In the genomic region with DNA sequence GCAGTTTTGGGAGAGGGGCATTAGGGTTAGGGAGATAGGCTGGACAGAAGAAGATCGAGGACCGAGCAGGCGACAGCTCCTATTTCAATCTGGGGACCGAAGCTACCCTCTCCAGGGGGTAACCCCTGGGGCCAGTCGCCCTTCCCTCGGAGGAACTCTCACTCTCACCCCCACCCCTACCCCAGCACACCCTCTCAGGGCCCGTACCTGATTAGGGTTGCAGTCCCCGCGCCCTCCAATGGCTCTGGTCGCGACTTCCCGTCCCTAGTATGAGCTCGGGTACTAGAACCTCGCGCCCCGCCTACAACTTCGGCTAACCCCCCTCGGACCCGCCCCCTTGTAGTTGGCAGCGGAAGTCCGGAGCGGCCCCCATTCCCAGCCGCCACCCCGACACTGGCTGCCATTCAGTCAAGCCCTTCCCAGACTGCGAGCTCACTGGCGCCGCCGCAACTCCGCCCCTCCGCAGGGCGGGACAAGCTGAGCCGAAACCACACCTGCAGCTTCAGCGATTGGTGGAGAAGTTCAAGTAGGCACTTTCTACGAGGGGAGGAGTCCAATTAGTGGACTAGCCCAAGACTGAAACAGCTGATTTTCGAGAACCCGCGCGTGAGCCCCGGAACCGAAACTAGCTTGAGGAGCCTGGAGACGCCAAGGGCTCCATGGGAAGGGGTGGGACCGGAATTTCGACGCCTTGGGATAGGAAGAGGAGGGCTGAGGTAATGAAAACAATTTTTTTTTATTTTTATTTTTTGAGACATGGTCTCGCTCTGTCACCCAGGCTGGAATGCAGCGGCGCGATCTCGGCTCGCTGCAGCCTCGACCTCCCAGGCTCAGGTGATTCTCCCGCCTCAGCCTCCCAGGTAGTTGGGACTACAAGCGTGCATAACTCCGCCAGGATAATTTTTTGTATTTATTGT, we compare ENCODE assay signal across 1 cellular context.
TF ChIP-seq lines count a peak whose summit lies in the region.

Gene STAT2, minus strand, starts transcription at position 257 of the 917 bp plus-strand sequence. CDS start 3,536 bp downstream, outside the sequence.

TF ChIP-seq in GM12878, 131 proteins besides CTCF, POLR2A, EP300 and RAD21 (continued from another document and continues in another):
- TF ChIP-seq ASH2L (IDR thresholded peaks at IDR 0.05; ENCODE audit: borderline replicate concordance, low read depth) = no peak
- peak; percentile 96 for TF ChIP-seq RELB (IDR thresholded peaks at IDR 0.05; ENCODE audit: low read depth)
- peak; percentile 54; the same call in 1 of the 2 replicates for TF ChIP-seq RB1 (IDR thresholded peaks at IDR 0.05; ENCODE audit: borderline replicate concordance)
- peak; percentile 13; the same call in 1 of the 2 replicates for TF ChIP-seq SREBF1 (IDR thresholded peaks at IDR 0.05; ENCODE audit: low read length)
- TF ChIP-seq JUND (IDR thresholded peaks at IDR 0.05; ENCODE audit: low read depth, low read length) = peak; percentile 25; the same call in 1 of the 2 replicates
- TF ChIP-seq HCFC1 (IDR thresholded peaks at IDR 0.05; ENCODE audit: low read length) = peak; percentile 36; the same call in 1 of the 2 replicates
- TF ChIP-seq SPI1 (IDR thresholded peaks at IDR 0.05; ENCODE audit: borderline replicate concordance, insufficient read depth, low read depth, low read length) = peak; percentile 39; the same call in 1 of the 2 replicates
- TF ChIP-seq BACH1 (IDR thresholded peaks at IDR 0.05; ENCODE audit: borderline replicate concordance) = peak; percentile 78
- no peak for TF ChIP-seq ZNF622 (IDR thresholded peaks at IDR 0.05)
- peak; percentile 91 to 92 for TF ChIP-seq BHLHE40 (IDR thresholded peaks at IDR 0.05; ENCODE audit: borderline replicate concordance in 1 of 2, low read depth in 2 of 2, low read length in 1 of 2)
- TF ChIP-seq NRF1 (conservative IDR thresholded peaks at IDR 0.05; ENCODE audit: low read depth, low read length) = 0 out of 2 replicates have a peak, but pooled peaks have one; percentile 21
- no peak for TF ChIP-seq CREM (IDR thresholded peaks at IDR 0.05; ENCODE audit: low read depth)
- no peak for TF ChIP-seq CHD4 (IDR thresholded peaks at IDR 0.05)
- no peak for TF ChIP-seq BCL3 (IDR thresholded peaks at IDR 0.05; ENCODE audit: borderline replicate concordance, insufficient read depth, low read depth, low read length, poor library complexity, severe bottlenecking)
- peak; percentile 69 for TF ChIP-seq RAD51 (IDR thresholded peaks at IDR 0.05)
- peak; percentile 75; the same call in 1 of the 2 replicates for TF ChIP-seq FOXK2 (IDR thresholded peaks at IDR 0.05)
- peak; percentile 97 for TF ChIP-seq EED (IDR thresholded peaks at IDR 0.05; ENCODE audit: low read depth)
- TF ChIP-seq RCOR1 (conservative IDR thresholded peaks at IDR 0.05; ENCODE audit: low read depth, low read length) = no peak
- TF ChIP-seq SMAD5 (IDR thresholded peaks at IDR 0.05; ENCODE audit: low read depth) = 0 out of 2 replicates have a peak, but pooled peaks have one; percentile 18
- TF ChIP-seq, protein P1, sequence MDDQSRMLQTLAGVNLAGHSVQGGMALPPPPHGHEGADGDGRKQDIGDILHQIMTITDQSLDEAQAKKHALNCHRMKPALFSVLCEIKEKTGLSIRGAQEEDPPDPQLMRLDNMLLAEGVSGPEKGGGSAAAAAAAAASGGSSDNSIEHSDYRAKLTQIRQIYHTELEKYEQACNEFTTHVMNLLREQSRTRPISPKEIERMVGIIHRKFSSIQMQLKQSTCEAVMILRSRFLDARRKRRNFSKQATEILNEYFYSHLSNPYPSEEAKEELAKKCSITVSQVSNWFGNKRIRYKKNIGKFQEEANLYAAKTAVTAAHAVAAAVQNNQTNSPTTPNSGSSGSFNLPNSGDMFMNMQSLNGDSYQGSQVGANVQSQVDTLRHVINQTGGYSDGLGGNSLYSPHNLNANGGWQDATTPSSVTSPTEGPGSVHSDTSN (IDR thresholded peaks at IDR 0.05; ENCODE audit: insufficient replicate concordance, low read depth, low read length) = peak; percentile 79
- TF ChIP-seq RBBP5 (conservative IDR thresholded peaks at IDR 0.05) = no peak
- no peak for TF ChIP-seq ZNF24 (IDR thresholded peaks at IDR 0.05)
- TF ChIP-seq TCF7 (IDR thresholded peaks at IDR 0.05; ENCODE audit: borderline replicate concordance) = no peak
- TF ChIP-seq, protein P2, sequence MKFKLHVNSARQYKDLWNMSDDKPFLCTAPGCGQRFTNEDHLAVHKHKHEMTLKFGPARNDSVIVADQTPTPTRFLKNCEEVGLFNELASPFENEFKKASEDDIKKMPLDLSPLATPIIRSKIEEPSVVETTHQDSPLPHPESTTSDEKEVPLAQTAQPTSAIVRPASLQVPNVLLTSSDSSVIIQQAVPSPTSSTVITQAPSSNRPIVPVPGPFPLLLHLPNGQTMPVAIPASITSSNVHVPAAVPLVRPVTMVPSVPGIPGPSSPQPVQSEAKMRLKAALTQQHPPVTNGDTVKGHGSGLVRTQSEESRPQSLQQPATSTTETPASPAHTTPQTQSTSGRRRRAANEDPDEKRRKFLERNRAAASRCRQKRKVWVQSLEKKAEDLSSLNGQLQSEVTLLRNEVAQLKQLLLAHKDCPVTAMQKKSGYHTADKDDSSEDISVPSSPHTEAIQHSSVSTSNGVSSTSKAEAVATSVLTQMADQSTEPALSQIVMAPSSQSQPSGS (IDR thresholded peaks at IDR 0.05; ENCODE audit: low read length) = no peak
- TF ChIP-seq TBL1XR1 (IDR thresholded peaks at IDR 0.05; ENCODE audit: low read depth, low read length) = no peak
- TF ChIP-seq, protein P3, sequence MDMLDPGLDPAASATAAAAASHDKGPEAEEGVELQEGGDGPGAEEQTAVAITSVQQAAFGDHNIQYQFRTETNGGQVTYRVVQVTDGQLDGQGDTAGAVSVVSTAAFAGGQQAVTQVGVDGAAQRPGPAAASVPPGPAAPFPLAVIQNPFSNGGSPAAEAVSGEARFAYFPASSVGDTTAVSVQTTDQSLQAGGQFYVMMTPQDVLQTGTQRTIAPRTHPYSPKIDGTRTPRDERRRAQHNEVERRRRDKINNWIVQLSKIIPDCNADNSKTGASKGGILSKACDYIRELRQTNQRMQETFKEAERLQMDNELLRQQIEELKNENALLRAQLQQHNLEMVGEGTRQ (IDR thresholded peaks at IDR 0.05; ENCODE audit: borderline replicate concordance, low read depth, low read length) = no peak
- TF ChIP-seq ELK1 (IDR thresholded peaks at IDR 0.05; ENCODE audit: low read depth, low read length) = no peak; the same call in none of the 2 replicates
- TF ChIP-seq MEF2A (IDR thresholded peaks at IDR 0.05; ENCODE audit: insufficient read depth, low read depth, low read length) = no peak
- 0 out of 2 replicates have a peak, but pooled peaks have one; percentile 10 for TF ChIP-seq SMC3 (IDR thresholded peaks at IDR 0.05; ENCODE audit: borderline replicate concordance, low read length)
- TF ChIP-seq SIN3A (IDR thresholded peaks at IDR 0.05; ENCODE audit: low read depth, low read length) = peak; percentile 75; the same call in 1 of the 2 replicates
- no peak for TF ChIP-seq FOXM1 (IDR thresholded peaks at IDR 0.05; ENCODE audit: low read depth, low read length)
- TF ChIP-seq SUZ12 (IDR thresholded peaks at IDR 0.05; ENCODE audit: unreplicated experiment) = no peak
- peak; percentile 82 for TF ChIP-seq ATF7 (IDR thresholded peaks at IDR 0.05; ENCODE audit: low read depth)
- peak; percentile 61 for TF ChIP-seq GABPA (IDR thresholded peaks at IDR 0.05; ENCODE audit: low read depth)
- peak; percentile 74; the same call in 1 of the 2 replicates for TF ChIP-seq HSF1 (IDR thresholded peaks at IDR 0.05; ENCODE audit: low read depth, low read length)
- TF ChIP-seq SMAD1 (IDR thresholded peaks at IDR 0.05; ENCODE audit: low read depth, partially characterized antibody) = peak; percentile 42
- TF ChIP-seq MAX (IDR thresholded peaks at IDR 0.05; ENCODE audit: low read depth, low read length) = 0 out of 2 replicates have a peak, but pooled peaks have one; percentile 13
- TF ChIP-seq, protein P4, sequence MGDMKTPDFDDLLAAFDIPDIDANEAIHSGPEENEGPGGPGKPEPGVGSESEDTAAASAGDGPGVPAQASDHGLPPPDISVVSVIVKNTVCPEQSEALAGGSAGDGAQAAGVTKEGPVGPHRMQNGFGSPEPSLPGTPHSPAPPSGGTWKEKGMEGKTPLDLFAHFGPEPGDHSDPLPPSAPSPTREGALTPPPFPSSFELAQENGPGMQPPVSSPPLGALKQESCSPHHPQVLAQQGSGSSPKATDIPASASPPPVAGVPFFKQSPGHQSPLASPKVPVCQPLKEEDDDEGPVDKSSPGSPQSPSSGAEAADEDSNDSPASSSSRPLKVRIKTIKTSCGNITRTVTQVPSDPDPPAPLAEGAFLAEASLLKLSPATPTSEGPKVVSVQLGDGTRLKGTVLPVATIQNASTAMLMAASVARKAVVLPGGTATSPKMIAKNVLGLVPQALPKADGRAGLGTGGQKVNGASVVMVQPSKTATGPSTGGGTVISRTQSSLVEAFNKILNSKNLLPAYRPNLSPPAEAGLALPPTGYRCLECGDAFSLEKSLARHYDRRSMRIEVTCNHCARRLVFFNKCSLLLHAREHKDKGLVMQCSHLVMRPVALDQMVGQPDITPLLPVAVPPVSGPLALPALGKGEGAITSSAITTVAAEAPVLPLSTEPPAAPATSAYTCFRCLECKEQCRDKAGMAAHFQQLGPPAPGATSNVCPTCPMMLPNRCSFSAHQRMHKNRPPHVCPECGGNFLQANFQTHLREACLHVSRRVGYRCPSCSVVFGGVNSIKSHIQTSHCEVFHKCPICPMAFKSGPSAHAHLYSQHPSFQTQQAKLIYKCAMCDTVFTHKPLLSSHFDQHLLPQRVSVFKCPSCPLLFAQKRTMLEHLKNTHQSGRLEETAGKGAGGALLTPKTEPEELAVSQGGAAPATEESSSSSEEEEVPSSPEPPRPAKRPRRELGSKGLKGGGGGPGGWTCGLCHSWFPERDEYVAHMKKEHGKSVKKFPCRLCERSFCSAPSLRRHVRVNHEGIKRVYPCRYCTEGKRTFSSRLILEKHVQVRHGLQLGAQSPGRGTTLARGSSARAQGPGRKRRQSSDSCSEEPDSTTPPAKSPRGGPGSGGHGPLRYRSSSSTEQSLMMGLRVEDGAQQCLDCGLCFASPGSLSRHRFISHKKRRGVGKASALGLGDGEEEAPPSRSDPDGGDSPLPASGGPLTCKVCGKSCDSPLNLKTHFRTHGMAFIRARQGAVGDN (IDR thresholded peaks at IDR 0.05) = no peak
- 0 out of 2 replicates have a peak, but pooled peaks have one; percentile 12 for TF ChIP-seq ZNF384 (IDR thresholded peaks at IDR 0.05; ENCODE audit: borderline replicate concordance, low read depth, low read length)
- TF ChIP-seq ETV6 (conservative IDR thresholded peaks at IDR 0.05 in 1 of 2, IDR thresholded peaks at IDR 0.05 in 1 of 2; ENCODE audit: borderline replicate concordance in 1 of 2, low read depth in 1 of 2) = peak in 1 of 2 experiments; percentile 50; a peak in 1 of 4 replicates
- no peak for TF ChIP-seq ZSCAN29 (IDR thresholded peaks at IDR 0.05)
- no peak for TF ChIP-seq ZNF217 (IDR thresholded peaks at IDR 0.05)
- peak; percentile 69; the same call in 1 of the 2 replicates for TF ChIP-seq MTA2 (IDR thresholded peaks at IDR 0.05; ENCODE audit: low read depth)
- TF ChIP-seq, protein P5, sequence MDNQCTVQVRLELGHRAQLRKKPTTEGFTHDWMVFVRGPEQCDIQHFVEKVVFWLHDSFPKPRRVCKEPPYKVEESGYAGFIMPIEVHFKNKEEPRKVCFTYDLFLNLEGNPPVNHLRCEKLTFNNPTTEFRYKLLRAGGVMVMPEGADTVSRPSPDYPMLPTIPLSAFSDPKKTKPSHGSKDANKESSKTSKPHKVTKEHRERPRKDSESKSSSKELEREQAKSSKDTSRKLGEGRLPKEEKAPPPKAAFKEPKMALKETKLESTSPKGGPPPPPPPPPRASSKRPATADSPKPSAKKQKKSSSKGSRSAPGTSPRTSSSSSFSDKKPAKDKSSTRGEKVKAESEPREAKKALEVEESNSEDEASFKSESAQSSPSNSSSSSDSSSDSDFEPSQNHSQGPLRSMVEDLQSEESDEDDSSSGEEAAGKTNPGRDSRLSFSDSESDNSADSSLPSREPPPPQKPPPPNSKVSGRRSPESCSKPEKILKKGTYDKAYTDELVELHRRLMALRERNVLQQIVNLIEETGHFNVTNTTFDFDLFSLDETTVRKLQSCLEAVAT (IDR thresholded peaks at IDR 0.05) = peak; percentile 100
- peak; percentile 89 for TF ChIP-seq POLR2AphosphoS5 (IDR thresholded peaks at IDR 0.05; ENCODE audit: low read length)
